ENCODE assay signal across 24 cellular contexts in the genomic region with DNA sequence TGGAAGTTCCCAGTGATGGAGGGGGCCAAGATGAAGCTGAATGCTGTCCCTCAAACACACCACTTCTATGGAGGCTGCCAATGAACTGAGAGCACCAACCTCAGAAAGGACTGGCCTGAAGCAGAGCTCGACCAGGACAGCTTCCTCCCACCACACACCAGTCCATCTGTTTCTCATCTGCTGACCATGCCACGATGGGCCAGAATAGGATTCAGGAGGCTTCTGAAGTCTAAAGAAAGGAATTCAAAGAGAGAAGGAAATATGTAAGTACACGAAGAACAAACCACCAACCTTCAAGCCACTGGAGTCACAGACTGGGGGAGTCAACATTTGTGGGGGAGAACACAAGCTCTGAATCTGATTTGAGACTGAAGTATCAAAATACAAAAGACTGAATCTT.
"Had no signal": no experiment of that assay in that cellular context is flagged by ENCODE, and none has a peak within 500 bp of the region (broad histone marks: within the 10 kb centered on the region; RNA-seq: fewer than 3 reads in every experiment).

No MANE protein-coding gene starts in this region.

- H3K27me3 ChIP-seq: left lung, ovary, right lobe of liver, upper lobe of left lung had no signal

- H3K9me3 Mint-ChIP-seq: activated naive CD4-positive, alpha-beta T cell treated with anti-CD3 and anti-CD28 coated beads, Interleukin-2, amount 10 ng/mL, durations not matched to agents 7 days and 5 days; activated naive CD8-positive, alpha-beta T cell treated with anti-CD3 and anti-CD28 coated beads, Interleukin-2, amount 50 U/mL, for 24 hours; naive B cell; stimulated activated effector memory CD8-positive, alpha-beta T cell treated with anti-CD3 and anti-CD28 coated beads, Interleukin-12 subunit alpha, Interleukin-12 subunit beta, amount 100 ng/mL, for 72 hours had no signal

- DNase-seq: activated CD4-positive, alpha-beta T cell treated with anti-CD3 and anti-CD28 coated beads for 1 hour; activated CD8-positive, alpha-beta memory T cell treated with anti-CD3 and anti-CD28 coated beads for 24 hours; activated CD8-positive, alpha-beta memory T cell treated with anti-CD3 and anti-CD28 coated beads, Interleukin-2, amount 50 U/mL, for 48 hours; activated effector memory CD4-positive, alpha-beta T cell treated with Interleukin-2 at 50 U/mL for 16 hours; activated naive CD4-positive, alpha-beta T cell treated with anti-CD3 and anti-CD28 coated beads, Interleukin-2, amount 10 ng/mL, durations not matched to agents 7 days and 5 days; activated naive CD8-positive, alpha-beta T cell treated with anti-CD3 and anti-CD28 coated beads, Interleukin-2, amount 50 U/mL, for 24 hours; activated T-cell treated with anti-CD3 and anti-CD28 coated beads, Interleukin-2, amount 50 U/mL, for 48 hours; aorta; cerebellar nuclear complex; cortex of kidney; effector CD4-positive, alpha-beta T cell; hypothalamus; left lung; naive B cell; ovary; psoas muscle; right lobe of liver; stimulated activated CD4-positive, alpha-beta T cell treated with anti-CD3 and anti-CD28 coated beads, Interleukin-4, amount 100 ng/mL, for 1 hour; upper lobe of left lung; WERI-Rb-1 had no signal

- H3K36me3 ChIP-seq: left lung, ovary, right lobe of liver, thoracic aorta, upper lobe of left lung, WERI-Rb-1 had no signal

- ATAC-seq: activated naive CD8-positive, alpha-beta T cell treated with anti-CD3 and anti-CD28 coated beads, Interleukin-2, amount 50 U/mL, for 24 hours; esophagus mucosa; left lung; psoas muscle; right lobe of liver had no signal

- H3K27me3 Mint-ChIP-seq: activated naive CD4-positive, alpha-beta T cell treated with anti-CD3 and anti-CD28 coated beads, Interleukin-2, amount 10 ng/mL, durations not matched to agents 7 days and 5 days; activated naive CD8-positive, alpha-beta T cell treated with anti-CD3 and anti-CD28 coated beads, Interleukin-2, amount 50 U/mL, for 24 hours had no signal

- H3K27ac Mint-ChIP-seq: activated naive CD4-positive, alpha-beta T cell treated with anti-CD3 and anti-CD28 coated beads, Interleukin-2, amount 10 ng/mL, durations not matched to agents 7 days and 5 days; activated naive CD8-positive, alpha-beta T cell treated with anti-CD3 and anti-CD28 coated beads, Interleukin-2, amount 50 U/mL, for 24 hours; naive B cell; stimulated activated effector memory CD8-positive, alpha-beta T cell treated with anti-CD3 and anti-CD28 coated beads, Interleukin-12 subunit alpha, Interleukin-12 subunit beta, amount 100 ng/mL, for 72 hours had no signal

- H3K27ac ChIP-seq: left lung, ovary, psoas muscle, right lobe of liver, thoracic aorta, upper lobe of left lung, WERI-Rb-1 had no signal

- H3K4me3 ChIP-seq: left lung, ovary, psoas muscle, right lobe of liver, smooth muscle cell, thoracic aorta, upper lobe of left lung had no signal

- H3K9me3 ChIP-seq: left lung, ovary, psoas muscle, right lobe of liver, thoracic aorta, upper lobe of left lung had no signal

- H3K4me1 ChIP-seq: left lung, psoas muscle, right lobe of liver, upper lobe of left lung had no signal

- H3K36me3 Mint-ChIP-seq: activated naive CD4-positive, alpha-beta T cell treated with anti-CD3 and anti-CD28 coated beads, Interleukin-2, amount 10 ng/mL, durations not matched to agents 7 days and 5 days; naive B cell; stimulated activated effector memory CD8-positive, alpha-beta T cell treated with anti-CD3 and anti-CD28 coated beads, Interleukin-12 subunit alpha, Interleukin-12 subunit beta, amount 100 ng/mL, for 72 hours had no signal

- H3K4me1 Mint-ChIP-seq: activated naive CD4-positive, alpha-beta T cell treated with anti-CD3 and anti-CD28 coated beads, Interleukin-2, amount 10 ng/mL, durations not matched to agents 7 days and 5 days; activated naive CD8-positive, alpha-beta T cell treated with anti-CD3 and anti-CD28 coated beads, Interleukin-2, amount 50 U/mL, for 24 hours; stimulated activated effector memory CD8-positive, alpha-beta T cell treated with anti-CD3 and anti-CD28 coated beads, Interleukin-12 subunit alpha, Interleukin-12 subunit beta, amount 100 ng/mL, for 72 hours had no signal

- H3K4me3 Mint-ChIP-seq: activated naive CD4-positive, alpha-beta T cell treated with anti-CD3 and anti-CD28 coated beads, Interleukin-2, amount 10 ng/mL, durations not matched to agents 7 days and 5 days; activated naive CD8-positive, alpha-beta T cell treated with anti-CD3 and anti-CD28 coated beads, Interleukin-2, amount 50 U/mL, for 24 hours; stimulated activated effector memory CD8-positive, alpha-beta T cell treated with anti-CD3 and anti-CD28 coated beads, Interleukin-12 subunit alpha, Interleukin-12 subunit beta, amount 100 ng/mL, for 72 hours had no signal
